Comparison of ENCODE assay signal across 1 cellular context in the genomic region with DNA sequence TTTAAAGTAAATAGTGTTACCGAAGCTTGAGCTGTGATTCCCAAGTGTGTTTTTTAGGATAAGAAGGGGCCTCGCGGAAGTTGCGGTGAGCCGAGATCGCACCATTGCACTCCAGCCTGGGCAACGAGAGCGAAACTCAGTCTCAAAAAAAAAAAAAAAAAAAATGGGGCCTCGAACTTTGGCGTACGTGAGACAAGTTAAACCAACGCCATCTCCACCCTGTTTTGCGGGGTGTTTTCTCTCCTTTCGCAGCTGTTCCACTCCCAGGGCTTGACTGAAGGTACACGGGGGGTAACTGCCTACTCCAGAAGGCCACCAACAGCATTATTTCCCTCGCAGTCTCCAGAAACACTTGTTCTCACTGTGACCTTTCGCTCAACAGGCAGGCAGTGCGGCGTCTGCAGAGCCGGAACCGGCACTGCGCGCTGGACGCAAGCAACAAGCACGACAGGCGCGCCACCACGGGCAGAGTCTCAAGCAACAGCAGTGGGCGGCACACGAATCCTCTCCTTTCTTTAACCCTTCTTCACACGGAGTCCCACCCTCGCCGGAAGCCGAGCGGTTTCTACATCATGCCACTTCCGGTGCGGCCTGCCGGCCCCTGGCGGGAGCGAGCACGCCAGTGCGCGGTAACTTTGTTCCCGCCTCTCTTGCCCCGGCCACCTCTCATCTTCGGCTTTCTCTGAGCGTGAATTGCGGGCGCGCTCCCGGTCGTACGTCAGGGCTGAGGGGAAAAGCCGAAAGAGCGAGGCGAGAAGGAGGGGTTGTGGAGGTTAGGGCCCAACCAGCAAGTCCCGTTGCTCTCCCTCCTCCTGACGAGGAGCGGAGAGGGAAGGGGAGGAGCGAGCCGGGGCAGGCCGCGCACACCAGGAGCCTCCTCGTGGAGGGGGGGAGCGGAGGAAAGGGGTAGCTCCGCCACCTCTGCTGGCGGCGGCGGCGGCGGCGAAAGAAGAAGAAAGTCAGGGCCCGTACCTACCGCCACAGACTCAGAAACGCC.
TF ChIP-seq lines count a peak whose summit lies in the region.

No MANE protein-coding gene starts in this region.

TF ChIP-seq in K562, 482 proteins besides CTCF, POLR2A, EP300 and RAD21 (continued from another document and continues in another):
- TF ChIP-seq, protein P1, sequence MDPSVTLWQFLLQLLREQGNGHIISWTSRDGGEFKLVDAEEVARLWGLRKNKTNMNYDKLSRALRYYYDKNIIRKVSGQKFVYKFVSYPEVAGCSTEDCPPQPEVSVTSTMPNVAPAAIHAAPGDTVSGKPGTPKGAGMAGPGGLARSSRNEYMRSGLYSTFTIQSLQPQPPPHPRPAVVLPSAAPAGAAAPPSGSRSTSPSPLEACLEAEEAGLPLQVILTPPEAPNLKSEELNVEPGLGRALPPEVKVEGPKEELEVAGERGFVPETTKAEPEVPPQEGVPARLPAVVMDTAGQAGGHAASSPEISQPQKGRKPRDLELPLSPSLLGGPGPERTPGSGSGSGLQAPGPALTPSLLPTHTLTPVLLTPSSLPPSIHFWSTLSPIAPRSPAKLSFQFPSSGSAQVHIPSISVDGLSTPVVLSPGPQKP (CRISPR knock-in tag; IDR thresholded peaks at IDR 0.05): no peak
- TF ChIP-seq POLR2AphosphoS5 (IDR thresholded peaks at IDR 0.05; ENCODE audit: control insufficient read depth, insufficient read depth, low read depth, low read length) (peak; percentile 76), NFXL1 (CRISPR knock-in tag; IDR thresholded peaks at IDR 0.05) (no peak), EZH2 (IDR thresholded peaks at IDR 0.05; ENCODE audit: borderline replicate concordance, low read depth, low read length) (no peak), BRD9 (IDR thresholded peaks at IDR 0.05; ENCODE audit: low read depth, partially characterized antibody) (peak; percentile 34), RHOXF2B (CRISPR knock-in tag; conservative IDR thresholded peaks at IDR 0.05) (0 out of 2 replicates have a peak, but pooled peaks have one; percentile 83), ZNF197 (CRISPR knock-in tag; IDR thresholded peaks at IDR 0.05; ENCODE audit: low read depth) (no peak), TRIM24 (IDR thresholded peaks at IDR 0.05) (peak in 1 of 2 experiments; percentile 24; a peak in 1 of 4 replicates), HNRNPK (IDR thresholded peaks at IDR 0.05; ENCODE audit: low read depth, low read length, poor library complexity, severe bottlenecking) (no peak), ZNF41 (CRISPR knock-in tag; conservative IDR thresholded peaks at IDR 0.05) (no peak), CBX2 (IDR thresholded peaks at IDR 0.05; ENCODE audit: insufficient read depth, low read length, poor library complexity, severe bottlenecking) (no peak), ZFP30 (CRISPR knock-in tag; IDR thresholded peaks at IDR 0.05; ENCODE audit: borderline replicate concordance) (no peak), SIX5 (IDR thresholded peaks at IDR 0.05; ENCODE audit: borderline replicate concordance in 1 of 2, insufficient read depth in 1 of 2, low read depth in 1 of 2, low read length in 2 of 2) (no peak), NR2C2 (CRISPR knock-in tag; IDR thresholded peaks at IDR 0.05) (peak; percentile 61), NR2C2 (tag; IDR thresholded peaks at IDR 0.05) (peak; percentile 62), CREBBP (IDR thresholded peaks at IDR 0.05; ENCODE audit: low read depth, low read length) (no peak), FIP1L1 (IDR thresholded peaks at IDR 0.05; ENCODE audit: low read depth, low read length, poor library complexity, severe bottlenecking) (no peak), ZNF507 (tag; conservative IDR thresholded peaks at IDR 0.05) (no peak), LCOR (CRISPR knock-in tag; IDR thresholded peaks at IDR 0.05) (peak; percentile 97), RUNX1 (IDR thresholded peaks at IDR 0.05; ENCODE audit: low read depth) (no peak), MAZ (CRISPR knock-in tag; conservative IDR thresholded peaks at IDR 0.05 in 1 of 2, IDR thresholded peaks at IDR 0.05 in 1 of 2) (peak; percentile 37 to 71; a peak in 3 of 4 replicates), CHD2 (IDR thresholded peaks at IDR 0.05; ENCODE audit: low read depth, low read length) (no peak), ZC3H8 (IDR thresholded peaks at IDR 0.05) (no peak; the same call in 1 of the 2 replicates), FOXP1 (CRISPR knock-in tag; IDR thresholded peaks at IDR 0.05) (no peak), NR4A1 (CRISPR knock-in tag; IDR thresholded peaks at IDR 0.05) (0 out of 2 replicates have a peak, but pooled peaks have one; percentile 71), NR4A1 (tag; IDR thresholded peaks at IDR 0.05) (peak; percentile 59; the same call in 1 of the 2 replicates), ZNF76 (CRISPR knock-in tag; IDR thresholded peaks at IDR 0.05; ENCODE audit: borderline replicate concordance) (no peak), RNF2 (IDR thresholded peaks at IDR 0.05) (0 out of 2 replicates have a peak, but pooled peaks have one; percentile 9), SRSF7 (optimal IDR thresholded peaks at IDR 0.05; ENCODE audit: low read depth, low read length) (no peak), DMBX1 (CRISPR knock-in tag; IDR thresholded peaks at IDR 0.05; ENCODE audit: borderline replicate concordance) (no peak), MYC (IDR thresholded peaks at IDR 0.05; ENCODE audit: low read depth, low read length) (peak; percentile 93), MYC (CRISPR knock-in tag; IDR thresholded peaks at IDR 0.05; ENCODE audit: borderline replicate concordance, low read depth) (0 out of 2 replicates have a peak, but pooled peaks have one; percentile 40), HSF4 (CRISPR knock-in tag; IDR thresholded peaks at IDR 0.05; ENCODE audit: borderline replicate concordance) (no peak), FOXA3 (CRISPR knock-in tag; conservative IDR thresholded peaks at IDR 0.05 in 1 of 2, IDR thresholded peaks at IDR 0.05 in 1 of 2) (no peak), TARDBP (IDR thresholded peaks at IDR 0.05) (no peak), SP1 (CRISPR knock-in tag; IDR thresholded peaks at IDR 0.05) (peak; percentile 83), ZKSCAN8 (CRISPR knock-in tag; IDR thresholded peaks at IDR 0.05) (no peak), ZNF232 (CRISPR knock-in tag; IDR thresholded peaks at IDR 0.05) (no peak)
- TF ChIP-seq, protein P2, sequence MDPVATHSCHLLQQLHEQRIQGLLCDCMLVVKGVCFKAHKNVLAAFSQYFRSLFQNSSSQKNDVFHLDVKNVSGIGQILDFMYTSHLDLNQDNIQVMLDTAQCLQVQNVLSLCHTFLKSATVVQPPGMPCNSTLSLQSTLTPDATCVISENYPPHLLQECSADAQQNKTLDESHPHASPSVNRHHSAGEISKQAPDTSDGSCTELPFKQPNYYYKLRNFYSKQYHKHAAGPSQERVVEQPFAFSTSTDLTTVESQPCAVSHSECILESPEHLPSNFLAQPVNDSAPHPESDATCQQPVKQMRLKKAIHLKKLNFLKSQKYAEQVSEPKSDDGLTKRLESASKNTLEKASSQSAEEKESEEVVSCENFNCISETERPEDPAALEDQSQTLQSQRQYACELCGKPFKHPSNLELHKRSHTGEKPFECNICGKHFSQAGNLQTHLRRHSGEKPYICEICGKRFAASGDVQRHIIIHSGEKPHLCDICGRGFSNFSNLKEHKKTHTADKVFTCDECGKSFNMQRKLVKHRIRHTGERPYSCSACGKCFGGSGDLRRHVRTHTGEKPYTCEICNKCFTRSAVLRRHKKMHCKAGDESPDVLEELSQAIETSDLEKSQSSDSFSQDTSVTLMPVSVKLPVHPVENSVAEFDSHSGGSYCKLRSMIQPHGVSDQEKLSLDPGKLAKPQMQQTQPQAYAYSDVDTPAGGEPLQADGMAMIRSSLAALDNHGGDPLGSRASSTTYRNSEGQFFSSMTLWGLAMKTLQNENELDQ (CRISPR knock-in tag; IDR thresholded peaks at IDR 0.05; ENCODE audit: borderline replicate concordance): no peak
- TF ChIP-seq, protein P3, sequence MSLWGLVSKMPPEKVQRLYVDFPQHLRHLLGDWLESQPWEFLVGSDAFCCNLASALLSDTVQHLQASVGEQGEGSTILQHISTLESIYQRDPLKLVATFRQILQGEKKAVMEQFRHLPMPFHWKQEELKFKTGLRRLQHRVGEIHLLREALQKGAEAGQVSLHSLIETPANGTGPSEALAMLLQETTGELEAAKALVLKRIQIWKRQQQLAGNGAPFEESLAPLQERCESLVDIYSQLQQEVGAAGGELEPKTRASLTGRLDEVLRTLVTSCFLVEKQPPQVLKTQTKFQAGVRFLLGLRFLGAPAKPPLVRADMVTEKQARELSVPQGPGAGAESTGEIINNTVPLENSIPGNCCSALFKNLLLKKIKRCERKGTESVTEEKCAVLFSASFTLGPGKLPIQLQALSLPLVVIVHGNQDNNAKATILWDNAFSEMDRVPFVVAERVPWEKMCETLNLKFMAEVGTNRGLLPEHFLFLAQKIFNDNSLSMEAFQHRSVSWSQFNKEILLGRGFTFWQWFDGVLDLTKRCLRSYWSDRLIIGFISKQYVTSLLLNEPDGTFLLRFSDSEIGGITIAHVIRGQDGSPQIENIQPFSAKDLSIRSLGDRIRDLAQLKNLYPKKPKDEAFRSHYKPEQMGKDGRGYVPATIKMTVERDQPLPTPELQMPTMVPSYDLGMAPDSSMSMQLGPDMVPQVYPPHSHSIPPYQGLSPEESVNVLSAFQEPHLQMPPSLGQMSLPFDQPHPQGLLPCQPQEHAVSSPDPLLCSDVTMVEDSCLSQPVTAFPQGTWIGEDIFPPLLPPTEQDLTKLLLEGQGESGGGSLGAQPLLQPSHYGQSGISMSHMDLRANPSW (CRISPR knock-in tag; IDR thresholded peaks at IDR 0.05): peak; percentile 88; the same call in 1 of the 2 replicates
- TF ChIP-seq, protein P4, sequence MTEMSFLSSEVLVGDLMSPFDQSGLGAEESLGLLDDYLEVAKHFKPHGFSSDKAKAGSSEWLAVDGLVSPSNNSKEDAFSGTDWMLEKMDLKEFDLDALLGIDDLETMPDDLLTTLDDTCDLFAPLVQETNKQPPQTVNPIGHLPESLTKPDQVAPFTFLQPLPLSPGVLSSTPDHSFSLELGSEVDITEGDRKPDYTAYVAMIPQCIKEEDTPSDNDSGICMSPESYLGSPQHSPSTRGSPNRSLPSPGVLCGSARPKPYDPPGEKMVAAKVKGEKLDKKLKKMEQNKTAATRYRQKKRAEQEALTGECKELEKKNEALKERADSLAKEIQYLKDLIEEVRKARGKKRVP (CRISPR knock-in tag; IDR thresholded peaks at IDR 0.05): no peak
- TF ChIP-seq, protein P5, sequence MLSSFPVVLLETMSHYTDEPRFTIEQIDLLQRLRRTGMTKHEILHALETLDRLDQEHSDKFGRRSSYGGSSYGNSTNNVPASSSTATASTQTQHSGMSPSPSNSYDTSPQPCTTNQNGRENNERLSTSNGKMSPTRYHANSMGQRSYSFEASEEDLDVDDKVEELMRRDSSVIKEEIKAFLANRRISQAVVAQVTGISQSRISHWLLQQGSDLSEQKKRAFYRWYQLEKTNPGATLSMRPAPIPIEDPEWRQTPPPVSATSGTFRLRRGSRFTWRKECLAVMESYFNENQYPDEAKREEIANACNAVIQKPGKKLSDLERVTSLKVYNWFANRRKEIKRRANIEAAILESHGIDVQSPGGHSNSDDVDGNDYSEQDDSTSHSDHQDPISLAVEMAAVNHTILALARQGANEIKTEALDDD (IDR thresholded peaks at IDR 0.05): no peak
- TF ChIP-seq, protein P6, sequence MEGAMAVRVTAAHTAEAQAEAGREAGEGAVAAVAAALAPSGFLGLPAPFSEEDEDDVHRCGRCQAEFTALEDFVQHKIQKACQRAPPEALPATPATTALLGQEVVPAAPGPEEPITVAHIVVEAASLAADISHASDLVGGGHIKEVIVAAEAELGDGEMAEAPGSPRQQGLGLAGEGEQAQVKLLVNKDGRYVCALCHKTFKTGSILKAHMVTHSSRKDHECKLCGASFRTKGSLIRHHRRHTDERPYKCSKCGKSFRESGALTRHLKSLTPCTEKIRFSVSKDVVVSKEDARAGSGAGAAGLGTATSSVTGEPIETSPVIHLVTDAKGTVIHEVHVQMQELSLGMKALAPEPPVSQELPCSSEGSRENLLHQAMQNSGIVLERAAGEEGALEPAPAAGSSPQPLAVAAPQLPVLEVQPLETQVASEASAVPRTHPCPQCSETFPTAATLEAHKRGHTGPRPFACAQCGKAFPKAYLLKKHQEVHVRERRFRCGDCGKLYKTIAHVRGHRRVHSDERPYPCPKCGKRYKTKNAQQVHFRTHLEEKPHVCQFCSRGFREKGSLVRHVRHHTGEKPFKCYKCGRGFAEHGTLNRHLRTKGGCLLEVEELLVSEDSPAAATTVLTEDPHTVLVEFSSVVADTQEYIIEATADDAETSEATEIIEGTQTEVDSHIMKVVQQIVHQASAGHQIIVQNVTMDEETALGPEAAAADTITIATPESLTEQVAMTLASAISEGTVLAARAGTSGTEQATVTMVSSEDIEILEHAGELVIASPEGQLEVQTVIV (CRISPR knock-in tag; IDR thresholded peaks at IDR 0.05; ENCODE audit: borderline replicate concordance): no peak
- TF ChIP-seq, protein P7, sequence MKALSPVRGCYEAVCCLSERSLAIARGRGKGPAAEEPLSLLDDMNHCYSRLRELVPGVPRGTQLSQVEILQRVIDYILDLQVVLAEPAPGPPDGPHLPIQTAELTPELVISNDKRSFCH (CRISPR knock-in tag; IDR thresholded peaks at IDR 0.05): no peak
- TF ChIP-seq, protein P7 (tag; IDR thresholded peaks at IDR 0.05): peak; percentile 89
- TF ChIP-seq, protein P8, sequence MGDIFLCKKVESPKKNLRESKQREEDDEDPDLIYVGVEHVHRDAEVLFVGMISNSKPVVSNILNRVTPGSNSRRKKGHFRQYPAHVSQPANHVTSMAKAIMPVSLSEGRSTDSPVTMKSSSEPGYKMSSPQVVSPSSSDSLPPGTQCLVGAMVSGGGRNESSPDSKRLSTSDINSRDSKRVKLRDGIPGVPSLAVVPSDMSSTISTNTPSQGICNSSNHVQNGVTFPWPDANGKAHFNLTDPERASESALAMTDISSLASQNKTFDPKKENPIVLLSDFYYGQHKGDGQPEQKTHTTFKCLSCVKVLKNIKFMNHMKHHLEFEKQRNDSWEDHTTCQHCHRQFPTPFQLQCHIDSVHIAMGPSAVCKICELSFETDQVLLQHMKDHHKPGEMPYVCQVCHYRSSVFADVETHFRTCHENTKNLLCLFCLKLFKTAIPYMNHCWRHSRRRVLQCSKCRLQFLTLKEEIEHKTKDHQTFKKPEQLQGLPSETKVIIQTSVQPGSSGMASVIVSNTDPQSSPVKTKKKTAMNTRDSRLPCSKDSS (IDR thresholded peaks at IDR 0.05; ENCODE audit: low read depth, partially characterized antibody): no peak
- TF ChIP-seq, protein P9, sequence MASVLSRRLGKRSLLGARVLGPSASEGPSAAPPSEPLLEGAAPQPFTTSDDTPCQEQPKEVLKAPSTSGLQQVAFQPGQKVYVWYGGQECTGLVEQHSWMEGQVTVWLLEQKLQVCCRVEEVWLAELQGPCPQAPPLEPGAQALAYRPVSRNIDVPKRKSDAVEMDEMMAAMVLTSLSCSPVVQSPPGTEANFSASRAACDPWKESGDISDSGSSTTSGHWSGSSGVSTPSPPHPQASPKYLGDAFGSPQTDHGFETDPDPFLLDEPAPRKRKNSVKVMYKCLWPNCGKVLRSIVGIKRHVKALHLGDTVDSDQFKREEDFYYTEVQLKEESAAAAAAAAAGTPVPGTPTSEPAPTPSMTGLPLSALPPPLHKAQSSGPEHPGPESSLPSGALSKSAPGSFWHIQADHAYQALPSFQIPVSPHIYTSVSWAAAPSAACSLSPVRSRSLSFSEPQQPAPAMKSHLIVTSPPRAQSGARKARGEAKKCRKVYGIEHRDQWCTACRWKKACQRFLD (CRISPR knock-in tag; IDR thresholded peaks at IDR 0.05): 0 out of 2 replicates have a peak, but pooled peaks have one; percentile 70
